ENCODE assay signal across 19 cellular contexts in genomic region chr3:189754356-189754755, GRCh38.
DNase-seq lines count a peak whose midpoint lies in the region; ATAC-seq, FAIRE-seq and TF ChIP-seq lines count a peak whose summit lies in the region.
"Had no signal": no experiment of that assay in that cellular context is flagged by ENCODE, and none has a peak within 500 bp of the region (broad histone marks: within the 10 kb centered on the region; RNA-seq: fewer than 3 reads in every experiment).

No MANE protein-coding gene starts in this region.

- CTCF ChIA-PET in Caco-2 (lab: Charles Lee), result no interaction called here
- CTCF ChIA-PET in activated CD8-positive, alpha-beta memory T cell treated with anti-CD3 and anti-CD28 coated beads, Interleukin-2, amount 10 ng/mL, durations not matched to agents 7 days and 5 days (lab: Charles Lee), result no interaction called here

- intact Hi-C loops in Caco-2 (cut with micrococcal nuclease; ENCODE audit: unreplicated experiment), result loop anchor here (10.0 kb wide), 1 partner anchor 190 kb away; no protein-coding TSS in a partner anchor

- no TSS peak for BruUV-seq in Caco-2 (replicated peaks; lab: Mats Ljungman, UMichigan)

- H3K4me3 ChIP-seq in Caco-2 (ENCODE audit: low read depth, low read length), result no peak overlapping the region
- H3K4me3 ChIP-seq in epithelial cell of esophagus (ENCODE audit: low read length), result no peak overlapping the region
- H3K4me3 ChIP-seq: BLaER1 had no signal

- FAIRE-seq in D721Med (lab: Jason Lieb, UNC), result peak; percentile 29
- FAIRE-seq: A204.1, G401.6, GM12891 had no signal

- H3K9me3 Mint-ChIP-seq in Caco-2 (ENCODE audit: unreplicated experiment) (no peaks in the 10 kb centered on the region), mesothelial cell of epicardium (peaks cover 16% of the 10 kb centered on the region)
- H3K9me3 Mint-ChIP-seq in activated CD8-positive, alpha-beta memory T cell treated with anti-CD3 and anti-CD28 coated beads, Interleukin-2, amount 10 ng/mL, durations not matched to agents 7 days and 5 days (ENCODE audit: low read depth), result no peaks in the 10 kb centered on the region

- H3K36me3 ChIP-seq in Caco-2 (ENCODE audit: control insufficient read depth, insufficient read depth, low read length), result no peaks in the 10 kb centered on the region
- H3K36me3 ChIP-seq: BE2C, BLaER1 had no signal

- H3K27me3 ChIP-seq in Caco-2 (replicated peaks; ENCODE audit: control insufficient read depth, insufficient read depth, low read length), result no peaks in the 10 kb centered on the region
- H3K27me3 ChIP-seq: BE2C, BLaER1 had no signal

- no peak for ATAC-seq in activated CD8-positive, alpha-beta memory T cell treated with anti-CD3 and anti-CD28 coated beads, Interleukin-2, amount 10 ng/mL, durations not matched to agents 7 days and 5 days
- no peak for ATAC-seq in HG03196 (IDR thresholded peaks at IDR 0.05; ENCODE audit: unreplicated experiment)

- DNase-seq in Caco-2 (no peak), D721Med (ENCODE audit: insufficient read length, low spot score) (no peak), epithelial cell of esophagus (ENCODE audit: low read depth) (peak; percentile 6), mesothelial cell of epicardium (ENCODE audit: low spot score in 2 of 2, unreplicated experiment in 2 of 2) (no peak)
- no peak for DNase-seq in activated CD8-positive, alpha-beta memory T cell treated with anti-CD3 and anti-CD28 coated beads, Interleukin-2, amount 10 ng/mL, durations not matched to agents 7 days and 5 days
- DNase-seq: 8988T; ACHN; BE2C; C1 segment of cervical spinal cord; CD4-positive, alpha-beta memory T cell; CD4-positive, CD25-positive, alpha-beta regulatory T cell; DMS79 treated with DMSO at 0.1 percent for 48 hours; GF-D8 had no signal

- no peaks in the 10 kb centered on the region for H3K36me3 Mint-ChIP-seq in Caco-2 (ENCODE audit: insufficient read depth, unreplicated experiment)
- peaks cover 4% of the 10 kb centered on the region for H3K36me3 Mint-ChIP-seq in mesothelial cell of epicardium
- H3K36me3 Mint-ChIP-seq in activated CD8-positive, alpha-beta memory T cell treated with anti-CD3 and anti-CD28 coated beads, Interleukin-2, amount 10 ng/mL, durations not matched to agents 7 days and 5 days, result no peaks in the 10 kb centered on the region
- H3K36me3 Mint-ChIP-seq: CD14-positive monocyte; CD4-positive, alpha-beta memory T cell; CD4-positive, CD25-positive, alpha-beta regulatory T cell had no signal

- TF ChIP-seq CTCF in Caco-2 (IDR thresholded peaks at IDR 0.05; ENCODE audit: insufficient read depth in 1 of 2, low read depth in 1 of 2, low read length in 1 of 2, severe bottlenecking in 1 of 2, unreplicated experiment in 1 of 2) (no peak), D721Med (IDR thresholded peaks at IDR 0.05; ENCODE audit: insufficient read depth, missing control alignments) (no peak), epithelial cell of esophagus (IDR thresholded peaks at IDR 0.05; ENCODE audit: insufficient read depth, low read depth, low read length, missing control alignments) (no peak), mesothelial cell of epicardium (IDR thresholded peaks at IDR 0.05; ENCODE audit: unreplicated experiment) (no peak)

- H3K4me3 Mint-ChIP-seq in Caco-2 (ENCODE audit: unreplicated experiment), result no peak overlapping the region
- no peak overlapping the region for H3K4me3 Mint-ChIP-seq in mesothelial cell of epicardium
- no peak overlapping the region for H3K4me3 Mint-ChIP-seq in activated CD8-positive, alpha-beta memory T cell treated with anti-CD3 and anti-CD28 coated beads, Interleukin-2, amount 10 ng/mL, durations not matched to agents 7 days and 5 days
- H3K4me3 Mint-ChIP-seq: CD14-positive monocyte; CD4-positive, alpha-beta memory T cell; CD4-positive, CD25-positive, alpha-beta regulatory T cell had no signal

- H3K27ac Mint-ChIP-seq in Caco-2 (ENCODE audit: unreplicated experiment) (peak overlapping the region; percentile 25), mesothelial cell of epicardium (no peak overlapping the region)
- H3K27ac Mint-ChIP-seq in activated CD8-positive, alpha-beta memory T cell treated with anti-CD3 and anti-CD28 coated beads, Interleukin-2, amount 10 ng/mL, durations not matched to agents 7 days and 5 days, result no peak overlapping the region
- H3K27ac Mint-ChIP-seq: CD14-positive monocyte; CD4-positive, CD25-positive, alpha-beta regulatory T cell had no signal

- H3K4me1 ChIP-seq in Caco-2, result peaks cover 9% of the 10 kb centered on the region; the same call in 1 of the 2 replicates
- H3K4me1 ChIP-seq: BE2C, BLaER1 had no signal

- H3K9me3 ChIP-seq in Caco-2, result 0 out of 2 replicates have a peak, but pooled peaks cover under 1% of the 10 kb centered on the region
- H3K9me3 ChIP-seq: BE2C, BLaER1 had no signal

- peaks cover 7% of the 10 kb centered on the region for H3K4me1 Mint-ChIP-seq in Caco-2 (ENCODE audit: low read depth, unreplicated experiment)
- H3K4me1 Mint-ChIP-seq in mesothelial cell of epicardium, result peaks cover 19% of the 10 kb centered on the region
- no peaks in the 10 kb centered on the region for H3K4me1 Mint-ChIP-seq in activated CD8-positive, alpha-beta memory T cell treated with anti-CD3 and anti-CD28 coated beads, Interleukin-2, amount 10 ng/mL, durations not matched to agents 7 days and 5 days
- H3K4me1 Mint-ChIP-seq: CD14-positive monocyte; CD4-positive, alpha-beta memory T cell; CD4-positive, CD25-positive, alpha-beta regulatory T cell had no signal

- H3K27me3 Mint-ChIP-seq in Caco-2 (ENCODE audit: insufficient read depth, unreplicated experiment) (no peaks in the 10 kb centered on the region), mesothelial cell of epicardium (ENCODE audit: low read depth) (no peaks in the 10 kb centered on the region)
- H3K27me3 Mint-ChIP-seq in activated CD8-positive, alpha-beta memory T cell treated with anti-CD3 and anti-CD28 coated beads, Interleukin-2, amount 10 ng/mL, durations not matched to agents 7 days and 5 days, result no peaks in the 10 kb centered on the region
- H3K27me3 Mint-ChIP-seq: CD4-positive, alpha-beta memory T cell had no signal

- POLR2A ChIA-PET in Caco-2 (lab: Charles Lee), result no interaction called here
